Comparison of ENCODE assay signal across 8 cellular contexts in genomic region chr10:119080521-119081259, GRCh38. TPM values are rescaled to one million over a fixed set of nuclear protein-coding genes. Genes with fewer than 3 reads are reported as not detected.
A peak's percentile ranks its signal among the peaks of the same experiment; 100 is the strongest.
DNase-seq lines count a peak whose midpoint lies in the region; TF ChIP-seq lines count a peak whose summit lies in the region.

TSS of gene EIF3A (minus strand) at chr10:119080817. CDS start at chr10:119080676, 141 bp downstream.

- peaks cover 5% of the 10 kb centered on the region for H3K23me2 ChIP-seq in H9 (ENCODE audit: insufficient read length, low read depth, low read length, poor library complexity, severe bottlenecking)

- H3T11ph ChIP-seq in H9 (ENCODE audit: low read length), result no peak within 1 kb of the TSS

- no peak within 1 kb of the TSS for H2BK15ac ChIP-seq in H9 (ENCODE audit: low read depth, low read length)

- H2AFZ ChIP-seq in H9 (ENCODE audit: low read length), result peak within 1 kb of the TSS; percentile 4

- H3K36me3 Mint-ChIP-seq in H9 (ENCODE audit: insufficient read depth in 1 of 3, low read depth in 3 of 3), result peaks cover 18 to 32% (median 20%) of the 10 kb centered on the region in 3 experiments

- H3K9me3 ChIP-seq in H9 (ENCODE audit: control insufficient read depth, low read depth, low read length), result no peaks in the 10 kb centered on the region
- H3K9me3 ChIP-seq in MG63, result no peaks in the 10 kb centered on the region
- H3K9me3 ChIP-seq in SK-N-MC (ENCODE audit: low read depth, low read length), result no peaks in the 10 kb centered on the region

- no peak within 1 kb of the TSS for H3K23ac ChIP-seq in H9 (ENCODE audit: insufficient read length, low read depth, low read length)

- peak within 1 kb of the TSS; percentile 98 to 99 (median 99) for H3K27ac Mint-ChIP-seq in H9

- H3K18ac ChIP-seq in H9 (ENCODE audit: insufficient read length, low read depth, low read length), result peak within 1 kb of the TSS; percentile 87

- WGBS in H9 (ENCODE audit: extremely low coverage, insufficient read length, low lambda C conversion rate), result no CpG with 5 or more reads among the region's 74 CpGs

- H2BK120ac ChIP-seq in H9 (ENCODE audit: low read depth, low read length, poor library complexity, severe bottlenecking), result no peak within 1 kb of the TSS

- peak within 1 kb of the TSS; percentile 93 for H3K14ac ChIP-seq in H9 (ENCODE audit: insufficient read depth, low read length)

- H3K4me2 ChIP-seq in H9 (ENCODE audit: insufficient read depth, insufficient read length, low read length), result peak within 1 kb of the TSS; percentile 98

- H3K27me3 ChIP-seq in H9 (ENCODE audit: insufficient read depth, low read length) (no peaks in the 10 kb centered on the region), MG63 (no peaks in the 10 kb centered on the region)

- H3K27me3 Mint-ChIP-seq in H9 (ENCODE audit: low read depth), result no peaks in the 10 kb centered on the region

- H2AK5ac ChIP-seq in H9 (ENCODE audit: insufficient read length, low read length), result no peak within 1 kb of the TSS

- no peak within 1 kb of the TSS for H2BK12ac ChIP-seq in H9 (ENCODE audit: insufficient read length, low read depth, low read length)

- DNase-seq in GF-D8 (lab: John Stamatoyannopoulos, UW) (peak; percentile 75), H9 (peak; percentile 93), MG63 (peak; percentile 93), SK-N-MC (ENCODE audit: low read depth, low spot score) (no peak), globus pallidus (ENCODE audit: low spot score) (peak; percentile 92), nucleus accumbens (lab: John Stamatoyannopoulos, UW) (peak; percentile 28 to 94 (median 86)), superior temporal gyrus (ENCODE audit: extremely low spot score) (peak; percentile 93)
- DNase-seq in activated naive CD4-positive, alpha-beta T cell treated with anti-CD3 and anti-CD28 coated beads, Interleukin-2, amount 50 U/mL, for 16 hours, result peak; percentile 92

- peaks cover 20 to 25% of the 10 kb centered on the region in 2 experiments for H3K4me1 Mint-ChIP-seq in H9

- H4K20me1 ChIP-seq in H9 (ENCODE audit: control insufficient read depth, insufficient read depth, insufficient read length), result no peaks in the 10 kb centered on the region

- no peaks in the 10 kb centered on the region for H3K4me1 ChIP-seq in H9 (ENCODE audit: insufficient read depth, low read length)

- H3K4me3 ChIP-seq in MG63 (peak within 1 kb of the TSS; percentile 90), SK-N-MC (peak within 1 kb of the TSS; percentile 75)

- peak within 1 kb of the TSS; percentile 94 to 99 for H3K4me3 Mint-ChIP-seq in H9

- no peaks in the 10 kb centered on the region for H3K79me1 ChIP-seq in H9 (ENCODE audit: insufficient read depth, low read depth, low read length, poor library complexity, severe bottlenecking)

- peak within 1 kb of the TSS; percentile 66 for H2BK5ac ChIP-seq in H9 (ENCODE audit: insufficient read length, low read length)

- peak within 1 kb of the TSS; percentile 91 for H3K27ac ChIP-seq in H9 (ENCODE audit: insufficient read length, low read depth, low read length)
- H3K27ac ChIP-seq in SK-N-MC, result peak within 1 kb of the TSS; percentile 65

- H3K9ac ChIP-seq in H9 (ENCODE audit: extremely low read depth, insufficient read length, low read length) (peak within 1 kb of the TSS; percentile 95), SK-N-MC (ENCODE audit: insufficient read length) (peak within 1 kb of the TSS; percentile 98)

- H3K4ac ChIP-seq in H9 (ENCODE audit: low read depth, low read length), result peak within 1 kb of the TSS; percentile 59; the same call in 1 of the 2 replicates

- H3K36me3 ChIP-seq in MG63 (peaks cover 37% of the 10 kb centered on the region), SK-N-MC (ENCODE audit: insufficient read depth, low read length) (peaks cover 8% of the 10 kb centered on the region; the same call in 1 of the 2 replicates)

- H2BK20ac ChIP-seq in H9 (ENCODE audit: low read depth, low read length, poor library complexity, severe bottlenecking), result no peak within 1 kb of the TSS

- peak within 1 kb of the TSS; percentile 53 for H4K91ac ChIP-seq in H9 (ENCODE audit: insufficient read length, low read depth, low read length)

- H3K79me2 ChIP-seq in H9 (ENCODE audit: insufficient read depth, low read length), result peaks cover 44% of the 10 kb centered on the region

- no peak for TF ChIP-seq CTCF in H9 (conservative IDR thresholded peaks at IDR 0.05)

- H4K5ac ChIP-seq in H9 (ENCODE audit: insufficient read length, low read depth, low read length), result peak within 1 kb of the TSS; percentile 46

- peak within 1 kb of the TSS; percentile 37 for H3K56ac ChIP-seq in H9 (ENCODE audit: insufficient read length, low read depth, low read length)

- H4K8ac ChIP-seq in H9 (replicated peaks; ENCODE audit: insufficient read length, low read depth, low read length), result peak within 1 kb of the TSS; percentile 27

- H3K9me3 Mint-ChIP-seq in H9, result peaks cover 0 to 2% of the 10 kb centered on the region in 2 experiments; a peak in 2 of 5 replicates

RNA-seq across cellular contexts. Expression of gene EIF3A, which starts in this region (rescaled TPM):
- 206 TPM in 2 replicates for total RNA-seq in H9 (2021)
- 31.1 and 54.9 TPM in 2 replicates for total RNA-seq in MG63 (2014; rRNA removed; shearing (Covaris generic); ENCODE audit: low replicate concordance)
